ENCODE assay signal across 8 cellular contexts in the genomic region with DNA sequence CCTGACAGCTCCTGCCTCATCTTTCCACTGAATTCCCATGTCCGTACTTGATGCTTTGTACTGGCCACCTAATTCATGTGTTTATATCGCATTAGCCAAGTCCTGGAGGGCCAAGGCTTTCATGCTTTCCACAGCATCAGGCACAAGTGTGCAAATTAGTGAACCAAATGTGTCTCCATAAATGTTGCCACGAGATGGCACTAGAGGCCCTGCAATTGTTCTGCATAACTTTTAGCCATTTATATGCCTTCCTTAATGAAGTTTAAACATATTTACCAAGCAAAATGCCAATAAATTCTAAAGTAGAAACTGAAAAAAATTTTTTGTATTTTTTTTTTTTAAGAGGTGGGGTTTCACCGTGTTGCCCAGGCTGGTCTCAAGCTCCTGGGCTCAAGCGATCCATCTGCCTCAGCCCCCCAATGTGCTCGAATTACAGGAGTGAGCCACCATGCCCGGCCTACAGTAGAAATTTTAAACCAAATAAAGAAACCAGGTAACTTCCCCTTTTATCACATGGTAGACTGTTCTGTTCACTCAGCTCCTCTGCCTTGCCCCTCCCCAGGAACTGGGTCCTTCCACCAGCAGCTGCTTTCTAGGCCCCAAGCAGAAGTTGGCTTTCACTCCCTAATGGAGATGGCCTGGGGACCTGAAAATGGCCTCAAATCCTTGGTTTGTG. TPM values are rescaled to one million over a fixed set of nuclear protein-coding genes. Genes with fewer than 3 reads are reported as not detected.
A peak's percentile ranks its signal among the peaks of the same experiment; 100 is the strongest.
DNase-seq lines count a peak whose midpoint lies in the region; ATAC-seq and TF ChIP-seq lines count a peak whose summit lies in the region.

No MANE protein-coding gene starts in this region.

- TF ChIP-seq CTCF in WTC11 (IDR thresholded peaks at IDR 0.05): peak; percentile 36

- CTCF ChIA-PET in WTC11 (lab: Charles Lee): interaction anchor here (0.5 to 3.3 kb wide), 19 partner anchors 10 to 1487 kb away, joined by 3 to 15 read pairs (median 3); partner anchors contain the start of genes RNF121 and XNDC1N

- no peaks in the 10 kb centered on the region for H3K9me3 Mint-ChIP-seq in WTC11
- no peaks in the 10 kb centered on the region for H3K9me3 Mint-ChIP-seq in stimulated activated naive CD8-positive, alpha-beta T cell treated with anti-CD3 and anti-CD28 coated beads, Interleukin-15, amount 100 ng/mL, for 72 hours

- no peak overlapping the region for H3K27ac Mint-ChIP-seq in WTC11
- peak overlapping the region in 1 of 2 donors; percentile 43 for H3K27ac Mint-ChIP-seq in stimulated activated naive CD8-positive, alpha-beta T cell treated with anti-CD3 and anti-CD28 coated beads, Interleukin-15, amount 100 ng/mL, for 72 hours

- no peaks in the 10 kb centered on the region for H3K27me3 Mint-ChIP-seq in WTC11 (ENCODE audit: low read depth)
- H3K27me3 Mint-ChIP-seq in stimulated activated naive CD8-positive, alpha-beta T cell treated with anti-CD3 and anti-CD28 coated beads, Interleukin-15, amount 100 ng/mL, for 72 hours: no peaks in the 10 kb centered on the region

- peaks cover 10% of the 10 kb centered on the region for H3K36me3 Mint-ChIP-seq in WTC11

- POLR2A ChIA-PET in WTC11 (lab: Charles Lee): interaction anchor here (0.7 kb wide), 1 partner anchor 107 kb away, joined by 4 read pairs; no protein-coding TSS in a partner anchor

- ATAC-seq in WTC11 (peak; percentile 60), HG02870 (IDR thresholded peaks at IDR 0.05; ENCODE audit: unreplicated experiment) (no peak)
- ATAC-seq in stimulated activated naive CD8-positive, alpha-beta T cell treated with anti-CD3 and anti-CD28 coated beads, Interleukin-15, amount 100 ng/mL, for 72 hours: no peak

- no peak overlapping the region for H3K4me3 Mint-ChIP-seq in WTC11
- no peak overlapping the region for H3K4me3 Mint-ChIP-seq in stimulated activated naive CD8-positive, alpha-beta T cell treated with anti-CD3 and anti-CD28 coated beads, Interleukin-15, amount 100 ng/mL, for 72 hours

- DNase-seq in activated gamma-delta T cell treated with Interleukin-2 at 50 U/mL for 16 hours (peak; percentile 47), activated gamma-delta T cell (lab: John Stamatoyannopoulos, UW) (no peak), NCI-H1092 treated with DMSO at 0.1 percent for 48 hours (lab: John Stamatoyannopoulos, UW) (peak; percentile 50), WTC11 (ENCODE audit: low spot score) (peak; percentile 33), dermis blood vessel endothelial cell (peak; percentile 80), medulla oblongata (ENCODE audit: extremely low spot score) (peak; percentile 89)
- peak; percentile 34 to 45 for DNase-seq in stimulated activated naive CD8-positive, alpha-beta T cell treated with anti-CD3 and anti-CD28 coated beads, Interleukin-15, amount 100 ng/mL, for 72 hours

- peaks cover 2% of the 10 kb centered on the region; the same call in 1 of the 2 replicates for H3K4me1 Mint-ChIP-seq in WTC11
- no peaks in the 10 kb centered on the region for H3K4me1 Mint-ChIP-seq in stimulated activated naive CD8-positive, alpha-beta T cell treated with anti-CD3 and anti-CD28 coated beads, Interleukin-15, amount 100 ng/mL, for 72 hours

TF ChIP-seq in WTC11, 78 proteins besides CTCF, POLR2A, EP300 and RAD21:
- TF ChIP-seq, protein P1, sequence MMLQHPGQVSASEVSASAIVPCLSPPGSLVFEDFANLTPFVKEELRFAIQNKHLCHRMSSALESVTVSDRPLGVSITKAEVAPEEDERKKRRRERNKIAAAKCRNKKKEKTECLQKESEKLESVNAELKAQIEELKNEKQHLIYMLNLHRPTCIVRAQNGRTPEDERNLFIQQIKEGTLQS (CRISPR knock-in tag; conservative IDR thresholded peaks at IDR 0.05): no peak
- no peak for TF ChIP-seq HMGA2 (CRISPR knock-in tag; IDR thresholded peaks at IDR 0.05)
- TF ChIP-seq, protein P2, sequence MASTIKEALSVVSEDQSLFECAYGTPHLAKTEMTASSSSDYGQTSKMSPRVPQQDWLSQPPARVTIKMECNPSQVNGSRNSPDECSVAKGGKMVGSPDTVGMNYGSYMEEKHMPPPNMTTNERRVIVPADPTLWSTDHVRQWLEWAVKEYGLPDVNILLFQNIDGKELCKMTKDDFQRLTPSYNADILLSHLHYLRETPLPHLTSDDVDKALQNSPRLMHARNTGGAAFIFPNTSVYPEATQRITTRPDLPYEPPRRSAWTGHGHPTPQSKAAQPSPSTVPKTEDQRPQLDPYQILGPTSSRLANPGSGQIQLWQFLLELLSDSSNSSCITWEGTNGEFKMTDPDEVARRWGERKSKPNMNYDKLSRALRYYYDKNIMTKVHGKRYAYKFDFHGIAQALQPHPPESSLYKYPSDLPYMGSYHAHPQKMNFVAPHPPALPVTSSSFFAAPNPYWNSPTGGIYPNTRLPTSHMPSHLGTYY (CRISPR knock-in tag; IDR thresholded peaks at IDR 0.05): no peak
- TF ChIP-seq FOXJ3 (CRISPR knock-in tag; IDR thresholded peaks at IDR 0.05; ENCODE audit: borderline replicate concordance): no peak
- no peak for TF ChIP-seq ZNF232 (CRISPR knock-in tag; IDR thresholded peaks at IDR 0.05)
- no peak for TF ChIP-seq RORB (CRISPR knock-in tag; IDR thresholded peaks at IDR 0.05)
- TF ChIP-seq, protein P3, sequence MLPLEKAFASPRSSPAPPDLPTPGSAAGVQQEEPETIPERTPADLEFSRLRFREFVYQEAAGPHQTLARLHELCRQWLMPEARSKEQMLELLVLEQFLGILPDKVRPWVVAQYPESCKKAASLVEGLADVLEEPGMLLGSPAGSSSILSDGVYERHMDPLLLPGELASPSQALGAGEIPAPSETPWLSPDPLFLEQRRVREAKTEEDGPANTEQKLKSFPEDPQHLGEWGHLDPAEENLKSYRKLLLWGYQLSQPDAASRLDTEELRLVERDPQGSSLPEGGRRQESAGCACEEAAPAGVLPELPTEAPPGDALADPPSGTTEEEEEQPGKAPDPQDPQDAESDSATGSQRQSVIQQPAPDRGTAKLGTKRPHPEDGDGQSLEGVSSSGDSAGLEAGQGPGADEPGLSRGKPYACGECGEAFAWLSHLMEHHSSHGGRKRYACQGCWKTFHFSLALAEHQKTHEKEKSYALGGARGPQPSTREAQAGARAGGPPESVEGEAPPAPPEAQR (CRISPR knock-in tag; IDR thresholded peaks at IDR 0.05): no peak
- no peak for TF ChIP-seq ZNF121 (CRISPR knock-in tag; IDR thresholded peaks at IDR 0.05)
- TF ChIP-seq ZNF317 (CRISPR knock-in tag; IDR thresholded peaks at IDR 0.05; ENCODE audit: borderline replicate concordance, low read depth): no peak
- no peak for TF ChIP-seq SOX15 (CRISPR knock-in tag; IDR thresholded peaks at IDR 0.05)
- no peak for TF ChIP-seq TEAD4 (CRISPR knock-in tag; IDR thresholded peaks at IDR 0.05)
- no peak for TF ChIP-seq HMGXB4 (CRISPR knock-in tag; IDR thresholded peaks at IDR 0.05)
- no peak for TF ChIP-seq PRRX2 (CRISPR knock-in tag; IDR thresholded peaks at IDR 0.05)
- TF ChIP-seq ZMAT4 (CRISPR knock-in tag; IDR thresholded peaks at IDR 0.05): no peak
- no peak for TF ChIP-seq SMAD4 (CRISPR knock-in tag; IDR thresholded peaks at IDR 0.05)
- TF ChIP-seq ZNF138 (CRISPR knock-in tag; conservative IDR thresholded peaks at IDR 0.05): no peak
- TF ChIP-seq SP1 (CRISPR knock-in tag; conservative IDR thresholded peaks at IDR 0.05): no peak
- no peak for TF ChIP-seq EMX1 (CRISPR knock-in tag; IDR thresholded peaks at IDR 0.05)
- TF ChIP-seq, protein P4, sequence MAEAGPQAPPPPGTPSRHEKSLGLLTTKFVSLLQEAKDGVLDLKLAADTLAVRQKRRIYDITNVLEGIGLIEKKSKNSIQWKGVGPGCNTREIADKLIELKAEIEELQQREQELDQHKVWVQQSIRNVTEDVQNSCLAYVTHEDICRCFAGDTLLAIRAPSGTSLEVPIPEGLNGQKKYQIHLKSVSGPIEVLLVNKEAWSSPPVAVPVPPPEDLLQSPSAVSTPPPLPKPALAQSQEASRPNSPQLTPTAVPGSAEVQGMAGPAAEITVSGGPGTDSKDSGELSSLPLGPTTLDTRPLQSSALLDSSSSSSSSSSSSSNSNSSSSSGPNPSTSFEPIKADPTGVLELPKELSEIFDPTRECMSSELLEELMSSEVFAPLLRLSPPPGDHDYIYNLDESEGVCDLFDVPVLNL (CRISPR knock-in tag; IDR thresholded peaks at IDR 0.05; ENCODE audit: borderline replicate concordance, low read depth): no peak

RNA-seq across cellular contexts. Expression of gene IL18BP, which starts 20.8 kb away (rescaled TPM):
- 14.1 to 17.3 TPM (median 15.0 TPM) in 3 replicates for total RNA-seq in WTC11 (2021)
- total RNA-seq in dermis blood vessel endothelial cell: 2.2 and 4.6 TPM in 2 replicates

RNA-seq across cellular contexts. Expression of gene RNF121, which starts 49.0 kb away (rescaled TPM):
- total RNA-seq in WTC11 (2021) (40.2 to 45.3 TPM (median 41.0 TPM) in 3 replicates), dermis blood vessel endothelial cell (26.9 and 36.4 TPM in 2 replicates)

RNA-seq across cellular contexts. Expression of gene XNDC1N, which starts 49.5 kb away (rescaled TPM):
- total RNA-seq in WTC11 (2021): 10.6 to 14.6 TPM (median 11.8 TPM) in 3 replicates
- 6.1 and 6.3 TPM in 2 replicates for total RNA-seq in dermis blood vessel endothelial cell
